Comparison of ENCODE assay signal across 12 cellular contexts in genomic region chr15:72770673-72771328, GRCh38. TPM values are rescaled to one million over a fixed set of nuclear protein-coding genes. Genes with fewer than 3 reads are reported as not detected.
DNase-seq lines count a peak whose midpoint lies in the region; ATAC-seq and TF ChIP-seq lines count a peak whose summit lies in the region.
"Had no signal": no experiment of that assay in that cellular context is flagged by ENCODE, and none has a peak within 500 bp of the region (broad histone marks: within the 10 kb centered on the region; RNA-seq: fewer than 3 reads in every experiment).

No MANE protein-coding gene starts in this region.

- peak overlapping the region in 1 of 2 donors; percentile 0 for H3K27ac Mint-ChIP-seq in activated naive CD4-positive, alpha-beta T cell treated with anti-CD3 and anti-CD28 coated beads, Interleukin-2, amount 50 U/mL, for 72 hours
- H3K27ac Mint-ChIP-seq in stimulated activated naive CD8-positive, alpha-beta T cell treated with anti-CD3 and anti-CD28 coated beads, Interleukin-15, amount 100 ng/mL, for 72 hours = peak overlapping the region in 1 of 2 donors; percentile 3
- H3K27ac Mint-ChIP-seq in immature natural killer cell = peak overlapping the region in 2 of 6 donors; percentile 0 to 21

- intact Hi-C loops in ascending aorta (cut with DNase I) = no loop called here

- peaks cover 51 to 61% of the 10 kb centered on the region in 2 donors for H3K36me3 Mint-ChIP-seq in activated naive CD4-positive, alpha-beta T cell treated with anti-CD3 and anti-CD28 coated beads, Interleukin-2, amount 50 U/mL, for 72 hours
- H3K36me3 Mint-ChIP-seq in immature natural killer cell = peaks cover 39 to 60% (median 40%) of the 10 kb centered on the region in 3 donors

- H3K4me3 Mint-ChIP-seq in stimulated activated naive CD8-positive, alpha-beta T cell treated with anti-CD3 and anti-CD28 coated beads, Interleukin-15, amount 100 ng/mL, for 72 hours = no peak overlapping the region
- no peak overlapping the region for H3K4me3 Mint-ChIP-seq in immature natural killer cell

- peaks cover 40 to 68% of the 10 kb centered on the region in 2 donors for H3K36me3 ChIP-seq in ascending aorta

- peak in 1 of 2 donors; percentile 11 for DNase-seq in activated naive CD4-positive, alpha-beta T cell treated with anti-CD3 and anti-CD28 coated beads, Interleukin-2, amount 50 U/mL, for 72 hours (ENCODE audit: low spot score in 2 of 2)
- DNase-seq in activated naive CD4-positive, alpha-beta T cell treated with anti-CD3 and anti-CD28 coated beads, Interleukin-2, amount 50 U/mL, for 16 hours = no peak
- DNase-seq in NAMALWA (ENCODE audit: low spot score) (peak; percentile 19), choroid plexus epithelial cell (ENCODE audit: low read depth) (peak; percentile 35), immature natural killer cell (no peak), ascending aorta (ENCODE audit: low spot score in 2 of 2) (no peak)
- no peak for DNase-seq in stimulated activated naive CD8-positive, alpha-beta T cell treated with anti-CD3 and anti-CD28 coated beads, Interleukin-15, amount 100 ng/mL, for 72 hours
- DNase-seq: left lung, NCI-H1417 treated with DMSO at 0.1 percent for 48 hours, stomach had no signal

- no peak overlapping the region for H3K4me3 ChIP-seq in choroid plexus epithelial cell (ENCODE audit: low read depth, low read length)
- no peak overlapping the region for H3K4me3 ChIP-seq in ascending aorta
- H3K4me3 ChIP-seq: BLaER1 treated with 17β-estradiol and CSF1 and Interleukin-3, amounts not matched to agents 10 nM and 100 nM; left lung; stomach had no signal

- no peaks in the 10 kb centered on the region for H3K27me3 ChIP-seq in ascending aorta
- H3K27me3 ChIP-seq: BLaER1 treated with 17β-estradiol and CSF1 and Interleukin-3, amounts not matched to agents 10 nM and 100 nM; left lung; stomach had no signal

- peak; percentile 52 to 93 for ATAC-seq in activated naive CD4-positive, alpha-beta T cell treated with anti-CD3 and anti-CD28 coated beads, Interleukin-2, amount 50 U/mL, for 72 hours
- ATAC-seq in stimulated activated naive CD8-positive, alpha-beta T cell treated with anti-CD3 and anti-CD28 coated beads, Interleukin-15, amount 100 ng/mL, for 72 hours = peak; percentile 60
- ATAC-seq in GM21723 (IDR thresholded peaks at IDR 0.05; ENCODE audit: unreplicated experiment) = no peak
- ATAC-seq: left lung had no signal

- H3K4me1 Mint-ChIP-seq in stimulated activated naive CD8-positive, alpha-beta T cell treated with anti-CD3 and anti-CD28 coated beads, Interleukin-15, amount 100 ng/mL, for 72 hours = peaks cover 14% of the 10 kb centered on the region
- peaks cover 4 to 19% of the 10 kb centered on the region in 2 donors for H3K4me1 Mint-ChIP-seq in immature natural killer cell

- TF ChIP-seq CTCF in choroid plexus epithelial cell (conservative IDR thresholded peaks at IDR 0.05; ENCODE audit: low read depth, low read length) (peak; percentile 46), ascending aorta (IDR thresholded peaks at IDR 0.05) (no peak)

- H3K27me3 Mint-ChIP-seq in stimulated activated naive CD8-positive, alpha-beta T cell treated with anti-CD3 and anti-CD28 coated beads, Interleukin-15, amount 100 ng/mL, for 72 hours = no peaks in the 10 kb centered on the region
- H3K27me3 Mint-ChIP-seq in immature natural killer cell (ENCODE audit: low read depth in 3 of 3) = no peaks in the 10 kb centered on the region

- H3K9me3 ChIP-seq in ascending aorta = peaks cover 0 to 22% of the 10 kb centered on the region in 2 donors

- H3K27ac ChIP-seq in ascending aorta = no peak overlapping the region
- H3K27ac ChIP-seq: BLaER1 treated with 17β-estradiol and CSF1 and Interleukin-3, amounts not matched to agents 10 nM and 100 nM; left lung; stomach had no signal

- no peaks in the 10 kb centered on the region for H3K4me1 ChIP-seq in ascending aorta

- H3K9me3 Mint-ChIP-seq in activated naive CD4-positive, alpha-beta T cell treated with anti-CD3 and anti-CD28 coated beads, Interleukin-2, amount 50 U/mL, for 72 hours = peaks cover 0 to 8% of the 10 kb centered on the region in 2 donors
- H3K9me3 Mint-ChIP-seq in stimulated activated naive CD8-positive, alpha-beta T cell treated with anti-CD3 and anti-CD28 coated beads, Interleukin-15, amount 100 ng/mL, for 72 hours = peaks cover 8 to 13% of the 10 kb centered on the region in 2 donors
- H3K9me3 Mint-ChIP-seq in immature natural killer cell = peaks cover 2 to 16% (median 10%) of the 10 kb centered on the region in 6 donors

RNA-seq across cellular contexts. Expression of gene ADPGK, which starts 12.8 kb away (rescaled TPM):
- total RNA-seq in activated naive CD4-positive, alpha-beta T cell treated with anti-CD3 and anti-CD28 coated beads, Interleukin-2, amount 50 U/mL, for 72 hours = 10 to 100 TPM; 51.0 to 81.8 TPM
- polyA plus RNA-seq in immature natural killer cell = 100 to 1,000 TPM in 2 of 3 donors, 10 to 100 TPM in 1; 98.9 to 139 (median 113) TPM
- 24.8 TPM for total RNA-seq in ascending aorta

Comparison
In these comparisons a context has a peak if more than half of its experiments do, and no peak if none do; other contexts are left out.
1. DNase-seq: peak in NAMALWA (single experiment) and choroid plexus epithelial cell (single experiment); none in activated naive CD4-positive, alpha-beta T cell treated with anti-CD3 and anti-CD28 coated beads, Interleukin-2, amount 50 U/mL, for 16 hours (single experiment), stimulated activated naive CD8-positive, alpha-beta T cell treated with anti-CD3 and anti-CD28 coated beads, Interleukin-15, amount 100 ng/mL, for 72 hours (0 of 2), immature natural killer cell (0 of 3) and ascending aorta (0 of 2).